18 cellular contexts compared by ENCODE assay signal in genomic region chr7:20395094-20395493, GRCh38.
DNase-seq lines count a peak whose midpoint lies in the region; ATAC-seq and TF ChIP-seq lines count a peak whose summit lies in the region.
"Had no signal": no experiment of that assay in that cellular context is flagged by ENCODE, and none has a peak within 500 bp of the region (broad histone marks: within the 10 kb centered on the region; RNA-seq: fewer than 3 reads in every experiment).

No MANE protein-coding gene starts in this region.

- TF ChIP-seq RAD21 in IMR-90 (IDR thresholded peaks at IDR 0.05; ENCODE audit: low read length), result no peak

- no peak overlapping the region for H2BK5ac ChIP-seq in IMR-90 (ENCODE audit: low read depth, low read length, poor library complexity, severe bottlenecking)

- H3K27ac ChIP-seq in IMR-90 (ENCODE audit: insufficient read depth, low read length) (no peak overlapping the region), body of pancreas (no peak overlapping the region)
- H3K27ac ChIP-seq: uterus had no signal

- no peak overlapping the region for H2AFZ ChIP-seq in IMR-90 (replicated peaks; ENCODE audit: low read length, poor library complexity)

- ATAC-seq in IMR-90 (ENCODE audit: low read depth) (no peak), body of pancreas (no peak), HG03159 (IDR thresholded peaks at IDR 0.05; ENCODE audit: unreplicated experiment) (no peak)
- ATAC-seq: Right ventricle myocardium inferior, WTC11 had no signal

- dilution Hi-C loops in IMR-90 (cut with HindIII; ENCODE audit: low sequenced_read_pairs, unreplicated experiment), result no loop called here

- intact Hi-C loops in IMR-90 (cut with micrococcal nuclease), result no loop called here
- intact Hi-C loops in body of pancreas (cut with DNase I), result no loop called here

- H3K56ac ChIP-seq in IMR-90 (ENCODE audit: extremely low read depth, insufficient read depth, low read length), result no peak overlapping the region

- H3K23ac ChIP-seq in IMR-90 (ENCODE audit: low read depth, low read length), result no peak overlapping the region

- H3K4ac ChIP-seq in IMR-90 (ENCODE audit: low read depth, low read length), result no peak overlapping the region

- no CpG with 5 or more reads among the region's 4 CpGs for WGBS in IMR-90 (ENCODE audit: extremely low coverage in 2 of 2, insufficient read length in 1 of 2), 2 experiments
- 82 to 88% methylated on average over 4 of the region's 4 CpGs for WGBS in body of pancreas, 2 donors

- no peak overlapping the region for H4K5ac ChIP-seq in IMR-90 (ENCODE audit: low read depth, low read length)

- BruUV-seq in IMR-90 (replicated peaks; lab: Mats Ljungman, UMichigan), result no TSS peak

- DNase-seq in CD1c-positive myeloid dendritic cell (ENCODE audit: extremely low spot score) (peak; percentile 19), IMR-90 (peak; percentile 66), SKM-1 (lab: John Stamatoyannopoulos, UW; ENCODE audit: unreplicated experiment) (peak; percentile 29), fibroblast of mammary gland (ENCODE audit: low read depth) (peak; percentile 40), GM13977 (ENCODE audit: low spot score) (no peak), body of pancreas (no peak), DMS79 (lab: John Stamatoyannopoulos, UW) (no peak)
- DNase-seq: activated CD4-positive, alpha-beta memory T cell treated with anti-CD3 and anti-CD28 coated beads, Interleukin-2, amount 10 ng/mL, durations not matched to agents 7 days and 5 days; activated naive CD4-positive, alpha-beta T cell treated with anti-CD3 and anti-CD28 coated beads, Interleukin-2, amount 10 ng/mL, durations not matched to agents 7 days and 5 days; activated T-cell treated with anti-CD3 and anti-CD28 coated beads, Interleukin-2, amount 50 U/mL, for 24 hours; effector memory CD4-positive, alpha-beta T cell; immature natural killer cell; NCI-H146; nucleus accumbens; uterus had no signal

- H3K18ac ChIP-seq in IMR-90 (ENCODE audit: low read depth, low read length), result no peak overlapping the region

- no peak overlapping the region for H2BK20ac ChIP-seq in IMR-90 (ENCODE audit: low read depth, low read length)

- no peaks in the 10 kb centered on the region for H3K9me1 ChIP-seq in IMR-90 (ENCODE audit: insufficient read depth, low read length)

- H2BK15ac ChIP-seq in IMR-90 (ENCODE audit: low read depth, low read length), result no peak overlapping the region

- TF ChIP-seq CTCF in IMR-90 (conservative IDR thresholded peaks at IDR 0.05; ENCODE audit: low read depth, low read length) (no peak), fibroblast of mammary gland (conservative IDR thresholded peaks at IDR 0.05; ENCODE audit: control insufficient read depth, insufficient read depth, low read depth, low read length) (no peak), GM13977 (IDR thresholded peaks at IDR 0.05; ENCODE audit: extremely low read depth, insufficient read depth, missing control alignments) (no peak), body of pancreas (IDR thresholded peaks at IDR 0.05) (no peak)

- H2AK9ac ChIP-seq in IMR-90 (replicated peaks; ENCODE audit: low read depth, low read length, poor library complexity), result no peak overlapping the region

- H3K36me3 ChIP-seq in IMR-90 (ENCODE audit: control insufficient read depth, insufficient read depth, low read length) (peaks cover 21% of the 10 kb centered on the region), body of pancreas (replicated peaks in 1 of 2; ENCODE audit: insufficient read depth in 1 of 2, low read depth in 2 of 2) (no peaks in the 10 kb centered on the region)
- H3K36me3 ChIP-seq: uterus had no signal

- H2BK120ac ChIP-seq in IMR-90 (ENCODE audit: low read depth, low read length), result no peak overlapping the region

- H3K27me3 ChIP-seq in IMR-90 (ENCODE audit: control insufficient read depth, insufficient read depth, low read length), result no peaks in the 10 kb centered on the region
- H3K27me3 ChIP-seq in body of pancreas, result no peaks in the 10 kb centered on the region
- H3K27me3 ChIP-seq: uterus had no signal

- POLR2A ChIA-PET in IMR-90 (lab: Charles Lee; ENCODE audit: unreplicated experiment), result no interaction called here

- H3K4me1 ChIP-seq in IMR-90 (ENCODE audit: control insufficient read depth, insufficient read depth, low read length) (no peaks in the 10 kb centered on the region), body of pancreas (peaks cover 22% of the 10 kb centered on the region)
- H3K4me1 ChIP-seq: uterus had no signal

- no peak overlapping the region for H4K91ac ChIP-seq in IMR-90 (ENCODE audit: insufficient read depth, low read depth, low read length)

- TF ChIP-seq POLR2A in IMR-90 (IDR thresholded peaks at IDR 0.05; ENCODE audit: low read depth, low read length), result no peak
- TF ChIP-seq POLR2A in body of pancreas (IDR thresholded peaks at IDR 0.05), result no peak

- CTCF ChIA-PET in IMR-90 (lab: Yijun Ruan, JAX), result no interaction called here

- no peak overlapping the region for H3K4me3 ChIP-seq in IMR-90 (ENCODE audit: insufficient read depth, low read depth, low read length)
- H3K4me3 ChIP-seq in fibroblast of mammary gland (ENCODE audit: control insufficient read depth, low read depth, low read length), result no peak overlapping the region
- H3K4me3 ChIP-seq in body of pancreas, result no peak overlapping the region
- H3K4me3 ChIP-seq: uterus had no signal

- in situ Hi-C loops in IMR-90 (cut with MboI; ENCODE audit: low sequenced_read_pairs) (no loop called here), GM13977 (cut with MboI; ENCODE audit: low pct_unique_long_range_greater_than_20kb, low sequenced_read_pairs, unreplicated experiment) (no loop called here)

- no peaks in the 10 kb centered on the region for H3K9me3 ChIP-seq in IMR-90 (ENCODE audit: control insufficient read depth, insufficient read depth, low read length)
- no peaks in the 10 kb centered on the region for H3K9me3 ChIP-seq in body of pancreas
- H3K9me3 ChIP-seq: uterus had no signal

- H3K4me2 ChIP-seq in IMR-90 (ENCODE audit: low read depth, low read length), result no peak overlapping the region

- H3K14ac ChIP-seq in IMR-90 (replicated peaks; ENCODE audit: low read depth, low read length), result no peak overlapping the region

- H3K79me1 ChIP-seq in IMR-90 (ENCODE audit: low read depth in 1 of 2, low read length in 2 of 2), result no peaks in the 10 kb centered on the region

- H2AK5ac ChIP-seq in IMR-90 (ENCODE audit: low read depth, low read length), result no peak overlapping the region

- no peaks in the 10 kb centered on the region for H4K20me1 ChIP-seq in IMR-90 (ENCODE audit: insufficient read depth, low read length)

- no peak overlapping the region for H3K9ac ChIP-seq in IMR-90 (ENCODE audit: low read depth, low read length)

- no peak overlapping the region for H4K8ac ChIP-seq in IMR-90 (ENCODE audit: low read depth in 2 of 2, low read length in 2 of 2)

TF ChIP-seq in IMR-90, 13 proteins besides CTCF, POLR2A, EP300 and RAD21:
- TF ChIP-seq SMC3 (IDR thresholded peaks at IDR 0.05; ENCODE audit: low read depth, low read length) (no peak), CEBPB (IDR thresholded peaks at IDR 0.05; ENCODE audit: low read depth, low read length) (peak; percentile 85), RCOR1 (IDR thresholded peaks at IDR 0.05; ENCODE audit: insufficient replicate concordance, low read length) (no peak), FOS (IDR thresholded peaks at IDR 0.05; ENCODE audit: low read depth, low read length) (no peak)

Comparison
In these comparisons a context has a peak if more than half of its experiments do, and no peak if none do; other contexts are left out.
1. DNase-seq: peak in CD1c-positive myeloid dendritic cell (single experiment), IMR-90 (single experiment), SKM-1 (single experiment) and fibroblast of mammary gland (single experiment); none in GM13977 (single experiment), body of pancreas (0 of 4) and DMS79 (single experiment).